ENCODE assay signal across 8 cellular contexts in the genomic region with DNA sequence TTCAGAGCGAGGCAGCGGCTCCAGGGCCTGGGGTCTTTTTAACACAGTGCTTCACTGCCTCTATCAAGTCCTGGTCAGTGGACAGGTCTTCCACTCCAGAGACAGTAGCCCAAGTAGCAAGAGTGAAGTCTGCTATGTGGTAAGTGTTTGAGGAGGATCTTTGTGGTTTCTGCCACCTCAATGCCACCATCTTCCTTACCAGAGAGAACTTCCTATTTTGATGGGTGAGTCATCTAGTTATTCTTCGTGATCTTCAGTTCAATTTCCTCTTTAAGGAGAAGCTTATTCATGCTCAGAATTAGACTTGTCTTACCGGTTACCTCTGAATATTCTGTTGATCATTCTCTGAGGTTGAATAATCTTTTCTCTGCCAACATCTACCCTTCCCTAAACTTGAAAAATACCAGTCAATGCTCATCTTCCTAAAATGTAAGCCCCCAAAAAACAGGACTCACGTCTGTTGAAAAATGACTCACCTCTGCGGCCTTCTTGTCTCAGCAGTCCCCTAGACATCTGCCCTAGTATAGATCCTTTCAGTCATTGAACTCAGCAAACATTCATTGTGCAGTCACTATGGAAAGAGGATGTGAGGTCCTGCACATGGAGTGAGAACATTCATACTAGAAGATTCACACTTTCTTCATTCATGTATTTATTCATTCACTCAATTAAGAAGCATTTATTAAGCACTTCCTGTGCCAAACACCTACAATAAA. TPM values are rescaled to one million over a fixed set of nuclear protein-coding genes. Genes with fewer than 3 reads are reported as not detected.
A peak's percentile ranks its signal among the peaks of the same experiment; 100 is the strongest.
DNase-seq lines count a peak whose midpoint lies in the region; ATAC-seq and TF ChIP-seq lines count a peak whose summit lies in the region.

No MANE protein-coding gene starts in this region.

- no peaks in the 10 kb centered on the region for H3K27me3 ChIP-seq in foreskin keratinocyte

- no peak for TF ChIP-seq CTCF in foreskin keratinocyte (conservative IDR thresholded peaks at IDR 0.05)

- H3K4me1 ChIP-seq in foreskin keratinocyte, result peaks cover 28% of the 10 kb centered on the region

- DNase-seq in UCSD-AML1 (lab: John Stamatoyannopoulos, UW; ENCODE audit: unreplicated experiment), result peak; percentile 25
- peak; percentile 70 to 82 for DNase-seq in foreskin keratinocyte
- DNase-seq in NCI-H2227 (lab: John Stamatoyannopoulos, UW; ENCODE audit: unreplicated experiment), result no peak
- DNase-seq in NCI-H748 (lab: John Stamatoyannopoulos, UW; ENCODE audit: unreplicated experiment), result no peak
- DNase-seq in NCI-H510A treated with DMSO at 0.1 percent for 48 hours (lab: John Stamatoyannopoulos, UW), result no peak
- DNase-seq in NCI-H2227 treated with DMSO at 0.1 percent for 48 hours (lab: John Stamatoyannopoulos, UW), result no peak

- ATAC-seq in GM18511 (IDR thresholded peaks at IDR 0.05; ENCODE audit: unreplicated experiment), result peak; percentile 45
- peak; percentile 36 for ATAC-seq in HG03342 (IDR thresholded peaks at IDR 0.05; ENCODE audit: unreplicated experiment)
- peak; percentile 83 for ATAC-seq in foreskin keratinocyte

- H3K27ac ChIP-seq in foreskin keratinocyte, result no peak overlapping the region

RNA-seq across cellular contexts. Expression of gene BCL6, which starts 32.2 kb away (rescaled TPM):
- total RNA-seq in foreskin keratinocyte, result 7.1 and 7.7 TPM in 2 replicates
- polyA plus RNA-seq in foreskin keratinocyte, result 1.9 and 2.3 TPM in 2 replicates

Comparison
In these comparisons a context has a peak if more than half of its experiments do, and no peak if none do; other contexts are left out.
1. DNase-seq: peak in UCSD-AML1 (single experiment) and foreskin keratinocyte (2 of 2); none in NCI-H2227 (single experiment), NCI-H748 (single experiment), NCI-H510A treated with DMSO at 0.1 percent for 48 hours (single experiment) and NCI-H2227 treated with DMSO at 0.1 percent for 48 hours (single experiment).
2. Peak in every context shown above with its lines, with median percentiles within 50 percentile points of each other: ATAC-seq.